ENCODE assay signal across 8 cellular contexts in genomic region chr11:8911040-8911823, GRCh38. TPM values are rescaled to one million over a fixed set of nuclear protein-coding genes. Genes with fewer than 3 reads are reported as not detected.
DNase-seq lines count a peak whose midpoint lies in the region; ATAC-seq and TF ChIP-seq lines count a peak whose summit lies in the region.

Gene AKIP1 (plus strand): TSS chr11:8911189. CDS start chr11:8911450, 261 bp downstream.

- H3K4me1 ChIP-seq in HEK293 (ENCODE audit: control insufficient read depth, insufficient read depth, low read length) (no peaks in the 10 kb centered on the region), gastroesophageal sphincter (peaks cover 0 to 46% (median 18%) of the 10 kb centered on the region in 3 donors), neutrophil (ENCODE audit: control insufficient read depth in 1 of 2, insufficient read depth in 1 of 2, low read depth in 1 of 2, low read length in 1 of 2) (peaks cover 23 to 30% of the 10 kb centered on the region in 2 experiments)

- H3K9ac ChIP-seq in SK-N-MC (ENCODE audit: insufficient read length), result peak within 1 kb of the TSS; percentile 90

- peak within 1 kb of the TSS; percentile 93 for H3K4me3 Mint-ChIP-seq in activated naive CD4-positive, alpha-beta T cell treated with anti-CD3 and anti-CD28 coated beads, Interleukin-2, amount 10 ng/mL, durations not matched to agents 7 days and 5 days

- TF ChIP-seq CTCF in HEK293 (tag by site-specific recombination; IDR thresholded peaks at IDR 0.05), result peak; percentile 7; the same call in 1 of the 2 replicates
- TF ChIP-seq CTCF in NB4 (IDR thresholded peaks at IDR 0.05; ENCODE audit: low read depth, low read length), result no peak
- no peak for TF ChIP-seq CTCF in gastroesophageal sphincter (IDR thresholded peaks at IDR 0.05)
- no peak for TF ChIP-seq CTCF in neutrophil (IDR thresholded peaks at IDR 0.05)
- no peak for TF ChIP-seq CTCF in subcutaneous adipose tissue (IDR thresholded peaks at IDR 0.05; ENCODE audit: low read depth)

- peak within 1 kb of the TSS; percentile 85 for H3K27ac Mint-ChIP-seq in activated naive CD4-positive, alpha-beta T cell treated with anti-CD3 and anti-CD28 coated beads, Interleukin-2, amount 10 ng/mL, durations not matched to agents 7 days and 5 days

- peaks cover 5% of the 10 kb centered on the region for H3K36me3 Mint-ChIP-seq in activated naive CD4-positive, alpha-beta T cell treated with anti-CD3 and anti-CD28 coated beads, Interleukin-2, amount 10 ng/mL, durations not matched to agents 7 days and 5 days

- POLR2A ChIA-PET in HEK293 (lab: Yijun Ruan, JAX), result interaction anchor here (0.6 to 3.0 kb wide), 12 partner anchors 11 to 588 kb away, joined by 3 to 20 read pairs (median 4); partner anchors contain the start of genes NRIP3 and TMEM9B

- peak within 1 kb of the TSS; percentile 86 for H3K27ac ChIP-seq in HEK293 (ENCODE audit: extremely low read depth, low read depth, low read length)
- H3K27ac ChIP-seq in SK-N-MC, result peak within 1 kb of the TSS; percentile 37; the same call in 1 of the 2 replicates
- peak within 1 kb of the TSS; percentile 91 to 99 (median 96) for H3K27ac ChIP-seq in gastroesophageal sphincter
- no peak within 1 kb of the TSS for H3K27ac ChIP-seq in neutrophil

- peaks cover 48% of the 10 kb centered on the region for H3K4me1 Mint-ChIP-seq in activated naive CD4-positive, alpha-beta T cell treated with anti-CD3 and anti-CD28 coated beads, Interleukin-2, amount 10 ng/mL, durations not matched to agents 7 days and 5 days

- no CpG with 5 or more reads among the region's 65 CpGs for WGBS in gastroesophageal sphincter (ENCODE audit: low coverage in 1 of 2), 2 donors

- H3K36me3 ChIP-seq in HEK293 (ENCODE audit: control insufficient read depth in 2 of 2, insufficient read depth in 1 of 2, low read length in 2 of 2) (peaks cover 0 to 18% of the 10 kb centered on the region in 2 experiments; a peak in 2 of 3 replicates), SK-N-MC (ENCODE audit: insufficient read depth, low read length) (peaks cover 2% of the 10 kb centered on the region; the same call in 1 of the 2 replicates), gastroesophageal sphincter (peaks cover 0 to 4% of the 10 kb centered on the region in 2 donors), neutrophil (no peaks in the 10 kb centered on the region)

- peak; percentile 94 for ATAC-seq in gastroesophageal sphincter

- CTCF ChIA-PET in HEK293 (lab: Yijun Ruan, JAX), result interaction anchor here (0.6 to 3.4 kb wide), 4 partner anchors 26 to 692 kb away, joined by 3 to 26 read pairs (median 4); no protein-coding TSS in a partner anchor
- CTCF ChIA-PET in activated naive CD4-positive, alpha-beta T cell treated with anti-CD3 and anti-CD28 coated beads, Interleukin-2, amount 10 ng/mL, durations not matched to agents 7 days and 5 days (lab: Charles Lee), result interaction anchor here (1.0 to 1.9 kb wide), 2 partner anchors 48 to 98 kb away, joined by 3 to 8 read pairs; no protein-coding TSS in a partner anchor

- H3K9me3 ChIP-seq in HEK293 (ENCODE audit: control insufficient read depth, insufficient read depth, low read depth, low read length) (no peaks in the 10 kb centered on the region), SK-N-MC (ENCODE audit: low read depth, low read length) (no peaks in the 10 kb centered on the region), gastroesophageal sphincter (no peaks in the 10 kb centered on the region), neutrophil (no peaks in the 10 kb centered on the region)

- TF ChIP-seq EP300 in gastroesophageal sphincter (IDR thresholded peaks at IDR 0.05), result no peak

- peak; percentile 68 for TF ChIP-seq POLR2A in NB4 (IDR thresholded peaks at IDR 0.05; ENCODE audit: extremely low read depth, insufficient read length)
- peak; percentile 43 to 54 for TF ChIP-seq POLR2A in gastroesophageal sphincter (IDR thresholded peaks at IDR 0.05)

- H3K27me3 ChIP-seq in gastroesophageal sphincter (no peaks in the 10 kb centered on the region), neutrophil (peaks cover 56% of the 10 kb centered on the region)

- DNase-seq in GDM1 (lab: John Stamatoyannopoulos, UW) (peak; percentile 96), NB4 (ENCODE audit: low read depth) (peak; percentile 97), SK-N-MC (ENCODE audit: low read depth, low spot score) (peak; percentile 66)
- peak; percentile 89 for DNase-seq in activated naive CD4-positive, alpha-beta T cell treated with anti-CD3 and anti-CD28 coated beads, Interleukin-2, amount 10 ng/mL, durations not matched to agents 7 days and 5 days

- peaks cover 20% of the 10 kb centered on the region for H3K27me3 Mint-ChIP-seq in activated naive CD4-positive, alpha-beta T cell treated with anti-CD3 and anti-CD28 coated beads, Interleukin-2, amount 10 ng/mL, durations not matched to agents 7 days and 5 days

- H3K4me3 ChIP-seq in HEK293 (ENCODE audit: low read depth, low read length), result peak within 1 kb of the TSS; percentile 85
- H3K4me3 ChIP-seq in NB4 (ENCODE audit: low read depth, low read length), result peak within 1 kb of the TSS; percentile 82
- peak within 1 kb of the TSS; percentile 90 for H3K4me3 ChIP-seq in SK-N-MC
- H3K4me3 ChIP-seq in gastroesophageal sphincter, result peak within 1 kb of the TSS; percentile 93 to 95
- H3K4me3 ChIP-seq in neutrophil (ENCODE audit: low read depth in 1 of 2, low read length in 1 of 2), result peak within 1 kb of the TSS; percentile 57 to 69

- no peaks in the 10 kb centered on the region for H3K9me3 Mint-ChIP-seq in activated naive CD4-positive, alpha-beta T cell treated with anti-CD3 and anti-CD28 coated beads, Interleukin-2, amount 10 ng/mL, durations not matched to agents 7 days and 5 days

TF ChIP-seq in HEK293, 187 proteins besides CTCF, POLR2A, EP300 and RAD21 (continues in another document):
- peak; percentile 69 for TF ChIP-seq ZNF501 (tag by site-specific recombination; IDR thresholded peaks at IDR 0.05)
- TF ChIP-seq ZNF837 (tag by site-specific recombination; IDR thresholded peaks at IDR 0.05), result no peak
- TF ChIP-seq ZNF394 (tag by site-specific recombination; IDR thresholded peaks at IDR 0.05; ENCODE audit: borderline replicate concordance), result no peak
- TF ChIP-seq ZFHX2 (tag by site-specific recombination; conservative IDR thresholded peaks at IDR 0.05), result peak; percentile 28; the same call in 1 of the 2 replicates
- no peak for TF ChIP-seq SETDB1 (IDR thresholded peaks at IDR 0.05; ENCODE audit: insufficient read length, low read length)
- peak; percentile 52; the same call in 1 of the 2 replicates for TF ChIP-seq KLF8 (tag by site-specific recombination; IDR thresholded peaks at IDR 0.05)
- peak; percentile 89 for TF ChIP-seq ZIC2 (tag by site-specific recombination; IDR thresholded peaks at IDR 0.05)
- peak; percentile 86; the same call in 1 of the 2 replicates for TF ChIP-seq ZNF561 (tag by site-specific recombination; IDR thresholded peaks at IDR 0.05; ENCODE audit: borderline replicate concordance)
- TF ChIP-seq, protein P1, sequence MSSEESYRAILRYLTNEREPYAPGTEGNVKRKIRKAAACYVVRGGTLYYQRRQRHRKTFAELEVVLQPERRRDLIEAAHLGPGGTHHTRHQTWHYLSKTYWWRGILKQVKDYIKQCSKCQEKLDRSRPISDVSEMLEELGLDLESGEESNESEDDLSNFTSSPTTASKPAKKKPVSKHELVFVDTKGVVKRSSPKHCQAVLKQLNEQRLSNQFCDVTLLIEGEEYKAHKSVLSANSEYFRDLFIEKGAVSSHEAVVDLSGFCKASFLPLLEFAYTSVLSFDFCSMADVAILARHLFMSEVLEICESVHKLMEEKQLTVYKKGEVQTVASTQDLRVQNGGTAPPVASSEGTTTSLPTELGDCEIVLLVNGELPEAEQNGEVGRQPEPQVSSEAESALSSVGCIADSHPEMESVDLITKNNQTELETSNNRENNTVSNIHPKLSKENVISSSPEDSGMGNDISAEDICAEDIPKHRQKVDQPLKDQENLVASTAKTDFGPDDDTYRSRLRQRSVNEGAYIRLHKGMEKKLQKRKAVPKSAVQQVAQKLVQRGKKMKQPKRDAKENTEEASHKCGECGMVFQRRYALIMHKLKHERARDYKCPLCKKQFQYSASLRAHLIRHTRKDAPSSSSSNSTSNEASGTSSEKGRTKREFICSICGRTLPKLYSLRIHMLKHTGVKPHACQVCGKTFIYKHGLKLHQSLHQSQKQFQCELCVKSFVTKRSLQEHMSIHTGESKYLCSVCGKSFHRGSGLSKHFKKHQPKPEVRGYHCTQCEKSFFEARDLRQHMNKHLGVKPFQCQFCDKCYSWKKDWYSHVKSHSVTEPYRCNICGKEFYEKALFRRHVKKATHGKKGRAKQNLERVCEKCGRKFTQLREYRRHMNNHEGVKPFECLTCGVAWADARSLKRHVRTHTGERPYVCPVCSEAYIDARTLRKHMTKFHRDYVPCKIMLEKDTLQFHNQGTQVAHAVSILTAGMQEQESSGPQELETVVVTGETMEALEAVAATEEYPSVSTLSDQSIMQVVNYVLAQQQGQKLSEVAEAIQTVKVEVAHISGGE (tag by site-specific recombination; conservative IDR thresholded peaks at IDR 0.05; ENCODE audit: low read depth), result peak; percentile 64
- peak; percentile 71; the same call in 1 of the 2 replicates for TF ChIP-seq YY1 (tag by site-specific recombination; IDR thresholded peaks at IDR 0.05)
- 0 out of 2 replicates have a peak, but pooled peaks have one; percentile 19 for TF ChIP-seq ZNF843 (tag by site-specific recombination; IDR thresholded peaks at IDR 0.05)
- no peak for TF ChIP-seq ZNF302 (tag by site-specific recombination; IDR thresholded peaks at IDR 0.05; ENCODE audit: low read depth)
- no peak for TF ChIP-seq ZSCAN18 (tag by site-specific recombination; IDR thresholded peaks at IDR 0.05)
- TF ChIP-seq ZNF473 (tag by site-specific recombination; IDR thresholded peaks at IDR 0.05), result no peak
- no peak for TF ChIP-seq ZNF146 (tag by site-specific recombination; IDR thresholded peaks at IDR 0.05)
- 0 out of 2 replicates have a peak, but pooled peaks have one; percentile 62 for TF ChIP-seq ZNF792 (tag by site-specific recombination; IDR thresholded peaks at IDR 0.05)
- TF ChIP-seq ZNF214 (tag by site-specific recombination; IDR thresholded peaks at IDR 0.05; ENCODE audit: borderline replicate concordance), result no peak
- TF ChIP-seq ZNF768 (tag by site-specific recombination; IDR thresholded peaks at IDR 0.05), result no peak

RNA-seq across cellular contexts. Expression of gene AKIP1, which starts in this region (rescaled TPM):
- total RNA-seq in gastroesophageal sphincter (10 to 100 TPM; 31.5 to 63.9 (median 44.7) TPM), subcutaneous adipose tissue (10 to 100 TPM in 3 of 4 donors, 1 to 10 TPM in 1; 3.6 to 23.5 (median 16.1) TPM)
